8 cellular contexts compared by ENCODE assay signal in genomic region chr19:49579947-49580263, GRCh38. TPM values are rescaled to one million over a fixed set of nuclear protein-coding genes. Genes with fewer than 3 reads are reported as not detected.
DNase-seq lines count a peak whose midpoint lies in the region; ATAC-seq and TF ChIP-seq lines count a peak whose summit lies in the region.

No MANE protein-coding gene starts in this region.

- H3K27me3 ChIP-seq in SK-N-SH (ENCODE audit: insufficient read depth) (no peaks in the 10 kb centered on the region), gastroesophageal sphincter (no peaks in the 10 kb centered on the region), skeletal muscle satellite cell (ENCODE audit: control insufficient read depth, insufficient read depth, low read length) (no peaks in the 10 kb centered on the region)

- TF ChIP-seq POLR2A in gastroesophageal sphincter (IDR thresholded peaks at IDR 0.05), result no peak

- TF ChIP-seq CTCF in SK-N-SH (IDR thresholded peaks at IDR 0.05), result no peak
- no peak for TF ChIP-seq CTCF in gastroesophageal sphincter (IDR thresholded peaks at IDR 0.05)

- H3K9ac ChIP-seq in SK-N-SH (peak overlapping the region; percentile 83), skeletal muscle satellite cell (ENCODE audit: low read depth, low read length) (peak overlapping the region; percentile 85)

- ATAC-seq in GM21723 (IDR thresholded peaks at IDR 0.05; ENCODE audit: unreplicated experiment) (peak; percentile 11), gastroesophageal sphincter (no peak), GM18511 (IDR thresholded peaks at IDR 0.05; ENCODE audit: unreplicated experiment) (no peak), HG02870 (IDR thresholded peaks at IDR 0.05; ENCODE audit: unreplicated experiment) (no peak)

- peaks cover 53% of the 10 kb centered on the region for H3K79me2 ChIP-seq in SK-N-SH (ENCODE audit: insufficient read depth)

- H4K20me1 ChIP-seq in SK-N-SH (ENCODE audit: insufficient read depth), result no peaks in the 10 kb centered on the region; the same call in 1 of the 2 replicates

- H3K4me1 ChIP-seq in SK-N-SH (ENCODE audit: control insufficient read depth in 1 of 2, insufficient read depth in 2 of 2, low read depth in 1 of 2, low read length in 1 of 2) (peaks cover 0 to 8% of the 10 kb centered on the region in 2 experiments; a peak in 2 of 4 replicates), gastroesophageal sphincter (peaks cover 0 to 37% (median 9%) of the 10 kb centered on the region in 3 donors), skeletal muscle satellite cell (ENCODE audit: control insufficient read depth, insufficient read depth, low read length) (peaks cover 16% of the 10 kb centered on the region)

- H3K4me3 ChIP-seq in SK-N-SH (ENCODE audit: low read depth in 2 of 2, low read length in 1 of 2), result peak overlapping the region; percentile 66 to 88
- H3K4me3 ChIP-seq in gastroesophageal sphincter, result peak overlapping the region; percentile 50 to 71
- H3K4me3 ChIP-seq in skeletal muscle satellite cell (ENCODE audit: low read length), result peak overlapping the region; percentile 85

- DNase-seq in SK-N-SH (peak; percentile 19), GOT3 (lab: John Stamatoyannopoulos, UW) (no peak), RPMI8226 (no peak)

- no peaks in the 10 kb centered on the region for H3K9me3 ChIP-seq in SK-N-SH
- no peaks in the 10 kb centered on the region for H3K9me3 ChIP-seq in gastroesophageal sphincter
- H3K9me3 ChIP-seq in skeletal muscle satellite cell (replicated peaks; ENCODE audit: low read length), result no peaks in the 10 kb centered on the region

- H3K36me3 ChIP-seq in SK-N-SH (replicated peaks in 1 of 2; ENCODE audit: control insufficient read depth in 1 of 2, insufficient read depth in 2 of 2, low read length in 1 of 2) (peaks cover 6 to 13% of the 10 kb centered on the region in 2 experiments), gastroesophageal sphincter (peaks cover 0 to 16% of the 10 kb centered on the region in 2 donors), skeletal muscle satellite cell (ENCODE audit: insufficient read depth, low read length) (peaks cover 8% of the 10 kb centered on the region)

- CTCF ChIA-PET in SK-N-SH (lab: Yijun Ruan, JAX), result interaction anchor here (1.2 to 6.8 kb wide), 7 partner anchors 9 to 104 kb away, joined by 3 to 65 read pairs (median 6); partner anchors contain the start of gene RPS11

- POLR2A ChIA-PET in SK-N-SH (lab: Yijun Ruan, JAX), result interaction anchor here (1.0 to 2.5 kb wide), 7 partner anchors 11 to 133 kb away, joined by 3 to 11 read pairs (median 3); partner anchors contain the start of genes PRR12, RPS11 and RRAS

- no peaks in the 10 kb centered on the region for H3K9me2 ChIP-seq in SK-N-SH

- H3F3A ChIP-seq in SK-N-SH (replicated peaks; ENCODE audit: insufficient read depth), result peaks cover 3% of the 10 kb centered on the region

- TF ChIP-seq EP300 in SK-N-SH (IDR thresholded peaks at IDR 0.05; ENCODE audit: borderline replicate concordance in 1 of 2, low read depth in 1 of 2, low read length in 1 of 2), result no peak
- TF ChIP-seq EP300 in gastroesophageal sphincter (IDR thresholded peaks at IDR 0.05), result no peak

- no peak for TF ChIP-seq RAD21 in SK-N-SH (IDR thresholded peaks at IDR 0.05; ENCODE audit: low read length)

- H3K4me2 ChIP-seq in SK-N-SH, result peak overlapping the region; percentile 74
- peak overlapping the region; percentile 87 for H3K4me2 ChIP-seq in skeletal muscle satellite cell (ENCODE audit: low read length)

- H3K27ac ChIP-seq in SK-N-SH (ENCODE audit: low read depth in 2 of 2, low read length in 1 of 2), result peak overlapping the region; percentile 50 to 69
- H3K27ac ChIP-seq in gastroesophageal sphincter, result peak overlapping the region; percentile 10 to 84 (median 79)

- 2% methylated on average over 3 of the region's 8 CpGs for WGBS in SK-N-SH (ENCODE audit: low lambda C conversion rate)
- 3% methylated on average over 7 of the region's 8 CpGs; no CpG with 5 or more reads in 1 of the 2 donors for WGBS in gastroesophageal sphincter (ENCODE audit: low coverage in 1 of 2), 2 donors

- no peak overlapping the region; the same call in none of the 2 replicates for H2AFZ ChIP-seq in SK-N-SH (ENCODE audit: low read depth)

TF ChIP-seq in SK-N-SH, 30 proteins besides CTCF, POLR2A, EP300 and RAD21:
- TF ChIP-seq MXI1 (IDR thresholded peaks at IDR 0.05; ENCODE audit: low read depth, low read length), result no peak; the same call in 1 of the 2 replicates
- TF ChIP-seq REST (IDR thresholded peaks at IDR 0.05; ENCODE audit: low read depth, low read length), result no peak
- TF ChIP-seq EZH2phosphoT487 (IDR thresholded peaks at IDR 0.05; ENCODE audit: borderline replicate concordance, low read depth), result no peak
- TF ChIP-seq GABPA (IDR thresholded peaks at IDR 0.05; ENCODE audit: low read depth), result no peak
- TF ChIP-seq PBX3 (IDR thresholded peaks at IDR 0.05), result no peak
- no peak for TF ChIP-seq POLR2AphosphoS5 (IDR thresholded peaks at IDR 0.05; ENCODE audit: low read depth, low read length)
- TF ChIP-seq SMC3 (IDR thresholded peaks at IDR 0.05; ENCODE audit: low read depth, low read length), result no peak
- TF ChIP-seq RCOR1 (IDR thresholded peaks at IDR 0.05; ENCODE audit: low read length), result no peak
- TF ChIP-seq GATA2 (CRISPR knock-in tag; IDR thresholded peaks at IDR 0.05), result no peak
- no peak for TF ChIP-seq TCF12 (IDR thresholded peaks at IDR 0.05)
- no peak for TF ChIP-seq NRF1 (IDR thresholded peaks at IDR 0.05; ENCODE audit: low read depth, low read length)
- no peak for TF ChIP-seq ELF1 (IDR thresholded peaks at IDR 0.05)
- TF ChIP-seq SIN3A (IDR thresholded peaks at IDR 0.05; ENCODE audit: borderline replicate concordance, low read depth, low read length), result no peak
- no peak for TF ChIP-seq YY1 (IDR thresholded peaks at IDR 0.05; ENCODE audit: low read depth)
- TF ChIP-seq FOXM1 (IDR thresholded peaks at IDR 0.05; ENCODE audit: low read depth), result no peak

RNA-seq across cellular contexts. Expression of gene NOSIP, which starts 0.5 kb away (rescaled TPM):
- 101 and 128 TPM in 2 replicates for polyA plus RNA-seq in SK-N-SH (2012; rRNA removed)
- polyA plus RNA-seq in SK-N-SH (2012; cell fraction: cytosol; rRNA removed), result 53.6 and 77.6 TPM in 2 replicates
- 159 and 225 TPM in 2 replicates for polyA plus RNA-seq in SK-N-SH (2012; cell fraction: nucleus; rRNA removed)
- 10 to 100 TPM; 45.5 to 59.6 (median 51.8) TPM for total RNA-seq in gastroesophageal sphincter
- 77.1 and 90.6 TPM in 2 replicates for total RNA-seq in skeletal muscle satellite cell (2012; rRNA removed)

RNA-seq across cellular contexts. Expression of gene PRRG2, which starts 1.2 kb away (rescaled TPM):
- polyA plus RNA-seq in SK-N-SH (2012; rRNA removed), result 0.42 and 0.44 TPM in 2 replicates
- 0.21 and 0.62 TPM in 2 replicates for polyA plus RNA-seq in SK-N-SH (2012; cell fraction: cytosol; rRNA removed)
- polyA plus RNA-seq in SK-N-SH (2012; cell fraction: nucleus; rRNA removed), result 0.33 and 0.42 TPM in 2 replicates
- 1 to 10 TPM in 2 of 4 donors, not detected in 2; 1.0 to 1.1 TPM for total RNA-seq in gastroesophageal sphincter
- total RNA-seq in skeletal muscle satellite cell (2012; rRNA removed), result 0.25 and 0.44 TPM in 2 replicates

RNA-seq across cellular contexts. Expression of gene PRR12, which starts 11.1 kb away (rescaled TPM):
- polyA plus RNA-seq in SK-N-SH (2012; rRNA removed), result 0.71 and 1.7 TPM in 2 replicates
- polyA plus RNA-seq in SK-N-SH (2012; cell fraction: cytosol; rRNA removed), result 1.4 and 1.8 TPM in 2 replicates
- 5.2 and 8.9 TPM in 2 replicates for polyA plus RNA-seq in SK-N-SH (2012; cell fraction: nucleus; rRNA removed)
- total RNA-seq in gastroesophageal sphincter, result 10 to 100 TPM in 3 of 4 donors, 1 to 10 TPM in 1; 9.3 to 24.1 (median 14.8) TPM
- 2.5 and 3.5 TPM in 2 replicates for total RNA-seq in skeletal muscle satellite cell (2012; rRNA removed)

RNA-seq across cellular contexts. Expression of gene RCN3, which starts 52.1 kb away (rescaled TPM):
- polyA plus RNA-seq in SK-N-SH (2012; rRNA removed), result 1.4 and 1.8 TPM in 2 replicates
- polyA plus RNA-seq in SK-N-SH (2012; cell fraction: cytosol; rRNA removed), result 0.48 and 0.67 TPM in 2 replicates
- polyA plus RNA-seq in SK-N-SH (2012; cell fraction: nucleus; rRNA removed), result 11.6 and 13.9 TPM in 2 replicates
- 10 to 100 TPM in 3 of 4 donors, 1 to 10 TPM in 1; 8.2 to 21.0 (median 12.0) TPM for total RNA-seq in gastroesophageal sphincter
- 217 and 230 TPM in 2 replicates for total RNA-seq in skeletal muscle satellite cell (2012; rRNA removed)
